ENCODE assay signal across 34 cellular contexts in the genomic region with DNA sequence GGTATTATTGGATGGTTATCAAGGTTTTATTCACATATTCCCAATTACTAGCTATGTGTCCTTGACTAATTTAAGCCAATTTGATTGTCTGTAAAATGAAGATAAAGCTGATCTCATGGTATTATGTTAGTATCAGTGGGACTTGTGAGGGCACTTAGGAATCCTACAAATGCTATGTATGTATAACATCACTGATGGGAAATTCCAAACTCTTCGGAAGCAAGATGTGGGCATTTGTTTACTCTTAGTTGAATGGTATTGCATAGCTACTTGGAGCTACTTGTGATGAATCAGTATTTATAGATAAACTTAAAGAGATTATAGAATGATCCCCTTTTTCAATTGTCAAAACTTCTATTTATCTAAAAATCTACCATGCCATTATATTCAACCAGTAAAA.
DNase-seq lines count a peak whose midpoint lies in the region; ATAC-seq and TF ChIP-seq lines count a peak whose summit lies in the region.
"Had no signal": no experiment of that assay in that cellular context is flagged by ENCODE, and none has a peak within 500 bp of the region (broad histone marks: within the 10 kb centered on the region; RNA-seq: fewer than 3 reads in every experiment).

No MANE protein-coding gene starts in this region.

- H3K9me2 ChIP-seq in PC-3 (replicated peaks; ENCODE audit: low read length): no peaks in the 10 kb centered on the region

- H4K8ac ChIP-seq in mesendoderm (ENCODE audit: low read depth, low read length): no peak overlapping the region

- H3K27ac ChIP-seq in PC-3 (ENCODE audit: low read length) (no peak overlapping the region), mesendoderm (ENCODE audit: low read depth, low read length) (no peak overlapping the region)
- H3K27ac ChIP-seq: cardiac muscle cell, coronary artery, ovary, skin epidermis, testis had no signal

- no peaks in the 10 kb centered on the region for H3K9me3 ChIP-seq in PC-3 (ENCODE audit: low read length)
- H3K9me3 ChIP-seq: ovary, testis had no signal

- H3K4ac ChIP-seq in mesendoderm (ENCODE audit: low read depth, low read length): no peak overlapping the region

- H3K79me1 ChIP-seq in mesendoderm (ENCODE audit: low read length): no peaks in the 10 kb centered on the region

- no peak overlapping the region for H3K23ac ChIP-seq in mesendoderm (ENCODE audit: low read length)

- no peak for ATAC-seq in PC-3
- ATAC-seq in Right ventricle myocardium superior (ENCODE audit: poor library complexity): no peak
- ATAC-seq: HepG2; left cardiac atrium; Panc1; stimulated activated naive CD8-positive, alpha-beta T cell treated with anti-CD3 and anti-CD28 coated beads, Interleukin-15, Interleukin-2, amounts not matched to agents 100 U/mL and 50 U/mL, for 24 hours had no signal

- POLR2A ChIA-PET in PC-3 (lab: Charles Lee; ENCODE audit: unreplicated experiment): no interaction called here

- intact Hi-C loops in PC-3 (cut with micrococcal nuclease) (no loop called here), Right ventricle myocardium superior (cut with DNase I) (no loop called here)

- H3K4me2 ChIP-seq in PC-3 (ENCODE audit: low read length): no peak overlapping the region
- no peak overlapping the region for H3K4me2 ChIP-seq in mesendoderm (ENCODE audit: low read length)

- TF ChIP-seq CTCF in PC-3 (conservative IDR thresholded peaks at IDR 0.05; ENCODE audit: low read depth, low read length): no peak
- no peak for TF ChIP-seq CTCF in fibroblast of pulmonary artery (IDR thresholded peaks at IDR 0.05; ENCODE audit: low read length, missing control alignments)
- TF ChIP-seq CTCF in endothelial cell (IDR thresholded peaks at IDR 0.05; ENCODE audit: unreplicated experiment): no peak

- H3K9me3 Mint-ChIP-seq in endothelial cell (ENCODE audit: unreplicated experiment): no peaks in the 10 kb centered on the region
- H3K9me3 Mint-ChIP-seq: activated naive CD4-positive, alpha-beta T cell treated with anti-CD3 and anti-CD28 coated beads, Interleukin-2, amount 50 U/mL, for 24 hours; H9 had no signal

- peak; percentile 11 for DNase-seq in EL
- peak; percentile 10 for DNase-seq in PC-3
- peak; percentile 44 for DNase-seq in fibroblast of pulmonary artery (ENCODE audit: low read depth)
- peak; percentile 95 for DNase-seq in mesendoderm
- no peak for DNase-seq in Right ventricle myocardium superior
- no peak for DNase-seq in activated CD4-positive, alpha-beta T cell treated with anti-CD3 and anti-CD28 coated beads, Interleukin-2, amount 50 U/mL, for 1 hour
- DNase-seq in activated CD8-positive, alpha-beta memory T cell treated with anti-CD3 and anti-CD28 coated beads for 24 hours: no peak
- DNase-seq in endothelial cell (ENCODE audit: low spot score): no peak
- DNase-seq: activated CD4-positive, alpha-beta T cell treated with anti-CD3 and anti-CD28 coated beads for 1 hour; activated T-cell treated with anti-CD3 and anti-CD28 coated beads for 4 hours; AML-193; anterior cingulate cortex; Calu3; CD4-positive, CD25-positive, alpha-beta regulatory T cell; effector memory CD4-positive, alpha-beta T cell; erythroblast; H9; Karpas-422; left cardiac atrium; mammary epithelial cell; NCI-H1417; NCI-H2029; NCI-H526 treated with DMSO at 0.1 percent for 48 hours; ovary; SHP77; stimulated activated naive CD8-positive, alpha-beta T cell treated with anti-CD3 and anti-CD28 coated beads, Interleukin-15, Interleukin-2, amounts not matched to agents 100 U/mL and 50 U/mL, for 24 hours; T-helper 2 cell; testis had no signal

- H2BK5ac ChIP-seq in mesendoderm (ENCODE audit: low read length): no peak overlapping the region

- no peaks in the 10 kb centered on the region for H3K36me3 ChIP-seq in PC-3 (ENCODE audit: low read depth, low read length)
- no peaks in the 10 kb centered on the region for H3K36me3 ChIP-seq in mesendoderm (ENCODE audit: control insufficient read depth, insufficient read depth, low read length)
- H3K36me3 ChIP-seq: cardiac muscle cell, ovary had no signal

- no peak overlapping the region for H3K4me3 Mint-ChIP-seq in endothelial cell (ENCODE audit: unreplicated experiment)
- H3K4me3 Mint-ChIP-seq: activated naive CD4-positive, alpha-beta T cell treated with anti-CD3 and anti-CD28 coated beads, Interleukin-2, amount 50 U/mL, for 24 hours; CD4-positive, CD25-positive, alpha-beta regulatory T cell; H9 had no signal

- H3K4me3 ChIP-seq in PC-3 (ENCODE audit: low read length) (no peak overlapping the region), fibroblast of pulmonary artery (replicated peaks; ENCODE audit: low read depth, low read length) (no peak overlapping the region), mesendoderm (ENCODE audit: low read length) (no peak overlapping the region)
- H3K4me3 ChIP-seq: cardiac muscle cell, coronary artery, ovary, skin epidermis, testis had no signal

- no peaks in the 10 kb centered on the region for H3K36me3 Mint-ChIP-seq in endothelial cell (ENCODE audit: low read depth, unreplicated experiment)
- H3K36me3 Mint-ChIP-seq: activated naive CD4-positive, alpha-beta T cell treated with anti-CD3 and anti-CD28 coated beads, Interleukin-2, amount 50 U/mL, for 24 hours; CD4-positive, CD25-positive, alpha-beta regulatory T cell had no signal

- H2AK5ac ChIP-seq in mesendoderm (ENCODE audit: low read length): no peak overlapping the region

- H3F3A ChIP-seq in PC-3 (ENCODE audit: low read length, unreplicated experiment): no peaks in the 10 kb centered on the region

- H3K56ac ChIP-seq in mesendoderm (ENCODE audit: low read length): no peak overlapping the region

- no peak overlapping the region for H2AFZ ChIP-seq in PC-3 (ENCODE audit: low read length)

- BruUV-seq in PC-3 (replicated peaks; lab: Mats Ljungman, UMichigan): no TSS peak

- WGBS in mesendoderm (ENCODE audit: extremely low coverage, insufficient coverage, low lambda C conversion rate): no CpG with 5 or more reads among the region's 1 CpG

- H3K4me1 ChIP-seq in PC-3 (ENCODE audit: insufficient read depth, low read length) (no peaks in the 10 kb centered on the region), mesendoderm (ENCODE audit: control insufficient read depth, low read depth, low read length) (no peaks in the 10 kb centered on the region)
- H3K4me1 ChIP-seq: testis had no signal

- no peak overlapping the region for H3K9ac ChIP-seq in PC-3 (ENCODE audit: low read length)
- no peak overlapping the region for H3K9ac ChIP-seq in mesendoderm (ENCODE audit: low read length)

- H4K5ac ChIP-seq in mesendoderm (ENCODE audit: low read length): no peak overlapping the region

- H3K79me2 ChIP-seq in PC-3 (ENCODE audit: low read length): no peaks in the 10 kb centered on the region
- H3K79me2 ChIP-seq in mesendoderm (ENCODE audit: control insufficient read depth, insufficient read depth, low read length): no peaks in the 10 kb centered on the region

- CTCF ChIA-PET in PC-3 (lab: Charles Lee): no interaction called here

- no peak overlapping the region for H2BK15ac ChIP-seq in mesendoderm (replicated peaks; ENCODE audit: low read depth)

- no peaks in the 10 kb centered on the region for H3K27me3 ChIP-seq in PC-3 (ENCODE audit: low read length)
- H3K27me3 ChIP-seq in mesendoderm (ENCODE audit: insufficient read depth, low read length, poor library complexity): no peaks in the 10 kb centered on the region
- H3K27me3 ChIP-seq: cardiac muscle cell, ovary, testis had no signal

- H3K27me3 Mint-ChIP-seq in endothelial cell (ENCODE audit: unreplicated experiment): no peaks in the 10 kb centered on the region
- H3K27me3 Mint-ChIP-seq: activated naive CD4-positive, alpha-beta T cell treated with anti-CD3 and anti-CD28 coated beads, Interleukin-2, amount 50 U/mL, for 24 hours; CD4-positive, CD25-positive, alpha-beta regulatory T cell had no signal

- H3K27ac Mint-ChIP-seq in endothelial cell (ENCODE audit: unreplicated experiment): no peak overlapping the region
- H3K27ac Mint-ChIP-seq: activated naive CD4-positive, alpha-beta T cell treated with anti-CD3 and anti-CD28 coated beads, Interleukin-2, amount 50 U/mL, for 24 hours; CD4-positive, CD25-positive, alpha-beta regulatory T cell; H9 had no signal

- H4K20me1 ChIP-seq in PC-3 (ENCODE audit: low read length): no peaks in the 10 kb centered on the region

- peaks cover 5% of the 10 kb centered on the region for H3K4me1 Mint-ChIP-seq in endothelial cell (ENCODE audit: unreplicated experiment)
- H3K4me1 Mint-ChIP-seq: activated naive CD4-positive, alpha-beta T cell treated with anti-CD3 and anti-CD28 coated beads, Interleukin-2, amount 50 U/mL, for 24 hours; CD4-positive, CD25-positive, alpha-beta regulatory T cell; H9 had no signal

- no peak overlapping the region for H2BK120ac ChIP-seq in mesendoderm (ENCODE audit: low read depth, low read length)

- no peak overlapping the region for H3K18ac ChIP-seq in mesendoderm (ENCODE audit: low read length)

Comparison
In these comparisons a context has a peak if more than half of its experiments do, and no peak if none do; other contexts are left out.
1. DNase-seq: peak in EL (single experiment), PC-3 (single experiment), fibroblast of pulmonary artery (single experiment) and mesendoderm (single experiment); none in Right ventricle myocardium superior (single experiment), activated CD4-positive, alpha-beta T cell treated with anti-CD3 and anti-CD28 coated beads, Interleukin-2, amount 50 U/mL, for 1 hour (single experiment), activated CD8-positive, alpha-beta memory T cell treated with anti-CD3 and anti-CD28 coated beads for 24 hours (single experiment) and endothelial cell (single experiment).